ENCODE assay signal across 16 cellular contexts in the genomic region with DNA sequence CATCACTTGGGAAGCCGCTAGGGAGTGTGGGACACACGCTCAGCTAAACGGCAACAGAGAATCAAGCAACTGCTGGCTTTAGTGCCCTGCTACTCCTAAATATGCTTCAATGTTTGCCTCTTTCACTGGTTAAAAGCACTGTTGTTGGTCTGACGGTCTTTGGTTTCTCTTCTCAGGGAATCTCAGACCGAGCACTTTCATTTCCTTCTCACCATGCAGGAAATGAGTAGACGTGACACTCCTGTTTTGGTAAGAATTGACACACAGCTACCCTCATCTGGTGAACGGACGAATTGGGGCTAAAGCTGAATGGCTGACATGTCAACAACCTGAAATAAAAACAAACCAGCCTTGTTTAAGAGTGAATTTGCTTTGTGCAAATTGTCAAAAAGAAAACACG. TPM values are rescaled to one million over a fixed set of nuclear protein-coding genes. Genes with fewer than 3 reads are reported as not detected.
A peak's percentile ranks its signal among the peaks of the same experiment; 100 is the strongest.
DNase-seq lines count a peak whose midpoint lies in the region; ATAC-seq lines count a peak whose summit lies in the region.
"Had no signal": no experiment of that assay in that cellular context is flagged by ENCODE, and none has a peak within 500 bp of the region (broad histone marks: within the 10 kb centered on the region; RNA-seq: fewer than 3 reads in every experiment).

No MANE protein-coding gene starts in this region.

- H3K36me3 Mint-ChIP-seq in naive thymus-derived CD4-positive, alpha-beta T cell = peaks cover 0 to 4% (median 0%) of the 10 kb centered on the region in 5 donors

- H3K36me3 ChIP-seq in adipocyte (ENCODE audit: control insufficient read depth, insufficient read depth, low read length, severe bottlenecking) = no peaks in the 10 kb centered on the region
- no peaks in the 10 kb centered on the region for H3K36me3 ChIP-seq in naive thymus-derived CD4-positive, alpha-beta T cell (ENCODE audit: control insufficient read depth in 2 of 3, insufficient read depth in 3 of 3, low read length in 3 of 3)
- H3K36me3 ChIP-seq: neutrophil had no signal

- H3K27me3 Mint-ChIP-seq in naive thymus-derived CD4-positive, alpha-beta T cell = peaks cover 0 to 32% (median 0%) of the 10 kb centered on the region in 5 donors
- H3K27me3 Mint-ChIP-seq: dendritic cell treated with granulocyte-macrophage colony-stimulating factor and Interleukin-4, amounts not matched to agents 40 ng/mL and 50 ng/mL, for 4 days had no signal

- H3K9me3 Mint-ChIP-seq in naive thymus-derived CD4-positive, alpha-beta T cell = peaks cover 0 to 20% (median 3%) of the 10 kb centered on the region in 11 donors
- H3K9me3 Mint-ChIP-seq: dendritic cell treated with granulocyte-macrophage colony-stimulating factor and Interleukin-4, amounts not matched to agents 40 ng/mL and 50 ng/mL, for 4 days had no signal

- peak overlapping the region; percentile 85 for H3K4me3 ChIP-seq in adipocyte (ENCODE audit: low read length)
- no peak overlapping the region for H3K4me3 ChIP-seq in naive thymus-derived CD4-positive, alpha-beta T cell (ENCODE audit: low read length)

- peak overlapping the region in 4 of 9 donors; percentile 28 to 79 (median 57) for H3K27ac Mint-ChIP-seq in naive thymus-derived CD4-positive, alpha-beta T cell
- H3K27ac Mint-ChIP-seq: dendritic cell treated with granulocyte-macrophage colony-stimulating factor and Interleukin-4, amounts not matched to agents 40 ng/mL and 50 ng/mL, for 4 days; stimulated activated naive CD8-positive, alpha-beta T cell treated with anti-CD3 and anti-CD28 coated beads, Interleukin-15, Interleukin-2, amounts not matched to agents 100 ng/mL and 50 ng/mL, for 24 hours had no signal

- H3K27me3 ChIP-seq in adipocyte (replicated peaks; ENCODE audit: control insufficient read depth, insufficient read depth, low read length) = no peaks in the 10 kb centered on the region
- H3K27me3 ChIP-seq in naive thymus-derived CD4-positive, alpha-beta T cell (ENCODE audit: control insufficient read depth in 2 of 2, insufficient read depth in 2 of 2, low read length in 2 of 2) = no peaks in the 10 kb centered on the region

- no peak overlapping the region for H3K27ac ChIP-seq in naive thymus-derived CD4-positive, alpha-beta T cell (ENCODE audit: low read depth, low read length)
- H3K27ac ChIP-seq: neutrophil had no signal

- intact Hi-C loops in naive thymus-derived CD4-positive, alpha-beta T cell (cut with micrococcal nuclease) = no loop called here

- peaks cover 0 to 13% (median 6%) of the 10 kb centered on the region in 7 donors for H3K4me1 Mint-ChIP-seq in naive thymus-derived CD4-positive, alpha-beta T cell

- DNase-seq in AG20443 (ENCODE audit: low spot score) = peak; percentile 16
- peak; percentile 11 for DNase-seq in GM03348 (ENCODE audit: low spot score)
- no peak for DNase-seq in adipocyte (ENCODE audit: low read depth)
- DNase-seq in naive thymus-derived CD4-positive, alpha-beta T cell = peak in 3 of 9 donors; percentile 3 to 31 (median 5)
- DNase-seq in mesenteric fat pad (ENCODE audit: low spot score) = no peak
- no peak for DNase-seq in NCI-H1092 (lab: John Stamatoyannopoulos, UW)
- no peak for DNase-seq in SIG-M5 (lab: John Stamatoyannopoulos, UW)
- DNase-seq: activated gamma-delta T cell treated with Interleukin-2 at 50 U/mL for 16 hours; COR-L47; NCI-H1436; NCI-H82; stimulated activated CD4-positive, alpha-beta T cell treated with anti-CD3 and anti-CD28 coated beads, Interleukin-1b, Interleukin-23, amount 100 ng/mL, for 48 hours had no signal

- ATAC-seq in naive thymus-derived CD4-positive, alpha-beta T cell = peak; percentile 45
- ATAC-seq in HG03442 (IDR thresholded peaks at IDR 0.05; ENCODE audit: unreplicated experiment) = no peak

- peak overlapping the region in 9 of 10 donors; percentile 20 to 65 (median 45) for H3K4me3 Mint-ChIP-seq in naive thymus-derived CD4-positive, alpha-beta T cell
- H3K4me3 Mint-ChIP-seq: dendritic cell treated with granulocyte-macrophage colony-stimulating factor and Interleukin-4, amounts not matched to agents 40 ng/mL and 50 ng/mL, for 4 days; stimulated activated naive CD8-positive, alpha-beta T cell treated with anti-CD3 and anti-CD28 coated beads, Interleukin-15, Interleukin-2, amounts not matched to agents 100 ng/mL and 50 ng/mL, for 24 hours had no signal

- peak overlapping the region; percentile 76 for H3K9ac ChIP-seq in adipocyte (ENCODE audit: low read length)

- no peaks in the 10 kb centered on the region for H3K9me3 ChIP-seq in adipocyte (ENCODE audit: control insufficient read depth, low read length)
- H3K9me3 ChIP-seq in naive thymus-derived CD4-positive, alpha-beta T cell (ENCODE audit: control insufficient read depth in 2 of 3, low read length in 3 of 3) = no peaks in the 10 kb centered on the region
- H3K9me3 ChIP-seq: neutrophil had no signal

- CTCF ChIA-PET in naive thymus-derived CD4-positive, alpha-beta T cell (lab: Charles Lee) = interaction anchor here (1.3 to 1.5 kb wide), 2 partner anchors 15 to 467 kb away, joined by 3 to 4 read pairs; no protein-coding TSS in a partner anchor

- POLR2A ChIA-PET in naive thymus-derived CD4-positive, alpha-beta T cell (lab: Charles Lee) = no interaction called here

- H3K4me1 ChIP-seq in adipocyte (ENCODE audit: control insufficient read depth, insufficient read depth, low read length) = no peaks in the 10 kb centered on the region
- peaks cover 0 to 4% of the 10 kb centered on the region in 2 donors for H3K4me1 ChIP-seq in naive thymus-derived CD4-positive, alpha-beta T cell (ENCODE audit: control insufficient read depth in 2 of 2, insufficient read depth in 2 of 2, low read length in 2 of 2)

RNA-seq across cellular contexts. Expression of a gene that starts 57.5 kb away (rescaled TPM):
- not detected for total RNA-seq in naive thymus-derived CD4-positive, alpha-beta T cell
- not detected for polyA plus RNA-seq in naive thymus-derived CD4-positive, alpha-beta T cell
- not detected for total RNA-seq in mesenteric fat pad

Comparison
In these comparisons a context has a peak if more than half of its experiments do, and no peak if none do; other contexts are left out.
1. DNase-seq: peak in AG20443 (single experiment) and GM03348 (single experiment); none in adipocyte (single experiment), mesenteric fat pad (single experiment), NCI-H1092 (single experiment) and SIG-M5 (single experiment).